17 cellular contexts compared by ENCODE assay signal in genomic region chr22:47297261-47298016, GRCh38.
A peak's percentile ranks its signal among the peaks of the same experiment; 100 is the strongest.
DNase-seq lines count a peak whose midpoint lies in the region; ATAC-seq, FAIRE-seq and TF ChIP-seq lines count a peak whose summit lies in the region.
"Had no signal": no experiment of that assay in that cellular context is flagged by ENCODE, and none has a peak within 500 bp of the region (broad histone marks: within the 10 kb centered on the region; RNA-seq: fewer than 3 reads in every experiment).

No MANE protein-coding gene starts in this region.

- no peaks in the 10 kb centered on the region for H4K20me1 ChIP-seq in HepG2 (ENCODE audit: insufficient read depth, low read length)
- H4K20me1 ChIP-seq in smooth muscle cell (ENCODE audit: low read depth) = no peaks in the 10 kb centered on the region

- in situ Hi-C loops in HepG2 (cut with HindIII; ENCODE audit: extremely low pct_ligation_motif_present, low pct_unique_long_range_greater_than_20kb) = no loop called here

- H3K27ac Mint-ChIP-seq in osteocyte (ENCODE audit: unreplicated experiment) = no peak overlapping the region
- H3K27ac Mint-ChIP-seq: CD14-positive monocyte had no signal

- H3K4me3 ChIP-seq in HepG2 (replicated peaks in 1 of 3; ENCODE audit: insufficient read depth in 1 of 3, low read depth in 2 of 3, low read length in 3 of 3) (no peak overlapping the region), right lobe of liver (no peak overlapping the region), WERI-Rb-1 (ENCODE audit: low read depth, low read length) (no peak overlapping the region), smooth muscle cell (no peak overlapping the region)
- H3K4me3 ChIP-seq: PC-9 had no signal

- TF ChIP-seq RAD21 in HepG2 (CRISPR knock-in tag; IDR thresholded peaks at IDR 0.05) = no peak

- H3K4me2 ChIP-seq in HepG2 (ENCODE audit: low read depth, low read length) = no peak overlapping the region
- H3K4me2 ChIP-seq in smooth muscle cell = no peak overlapping the region
- H3K4me2 ChIP-seq: PC-9 had no signal

- BruUV-seq in HepG2 (replicated peaks; lab: Mats Ljungman, UMichigan) = no TSS peak

- CTCF ChIA-PET in HepG2 (lab: Yijun Ruan, JAX; ENCODE audit: low intra/inter-chr PET ratio, low total read pairs) = no interaction called here

- H3K4me1 ChIP-seq in HepG2 (ENCODE audit: insufficient read depth, low read length) (no peaks in the 10 kb centered on the region), right lobe of liver (peaks cover 0 to 2% (median 0%) of the 10 kb centered on the region in 4 donors), smooth muscle cell (ENCODE audit: low read depth) (no peaks in the 10 kb centered on the region)

- TF ChIP-seq EP300 in HepG2 (IDR thresholded peaks at IDR 0.05; ENCODE audit: low read depth in 2 of 2, low read length in 2 of 2) (no peak), HepG2 (CRISPR knock-in tag; IDR thresholded peaks at IDR 0.05; ENCODE audit: borderline replicate concordance) (no peak)

- H3K36me3 Mint-ChIP-seq in osteocyte (ENCODE audit: unreplicated experiment) = no peaks in the 10 kb centered on the region
- H3K36me3 Mint-ChIP-seq: CD14-positive monocyte had no signal

- ATAC-seq in HepG2 = no peak
- ATAC-seq in right lobe of liver = no peak
- ATAC-seq in GM18909 (IDR thresholded peaks at IDR 0.05; ENCODE audit: poor library complexity, unreplicated experiment) = no peak

- no peaks in the 10 kb centered on the region for H3F3A ChIP-seq in smooth muscle cell (ENCODE audit: low read depth)

- intact Hi-C loops in HepG2 (cut with micrococcal nuclease; ENCODE audit: unreplicated experiment) = no loop called here
- intact Hi-C loops in right lobe of liver (cut with DNase I) = no loop called here

- H3K36me3 ChIP-seq in HepG2 (replicated peaks in 1 of 2; ENCODE audit: control insufficient read depth in 1 of 2, insufficient read depth in 2 of 2, low read length in 2 of 2) (no peaks in the 10 kb centered on the region), right lobe of liver (no peaks in the 10 kb centered on the region), WERI-Rb-1 (no peaks in the 10 kb centered on the region), smooth muscle cell (ENCODE audit: low read depth) (no peaks in the 10 kb centered on the region)

- H3K9me3 Mint-ChIP-seq in osteocyte (ENCODE audit: unreplicated experiment) = peaks cover 22% of the 10 kb centered on the region

- 38% methylated on average over 20 of the region's 20 CpGs for WGBS in HepG2 (ENCODE audit: low lambda C conversion rate)
- 62% methylated on average over 12 of the region's 20 CpGs for WGBS in right lobe of liver (ENCODE audit: insufficient coverage, low coverage, low lambda C conversion rate, missing lambda C conversion rate)
- WGBS in smooth muscle cell (ENCODE audit: low lambda C conversion rate) = 84% methylated on average over 20 of the region's 20 CpGs

- H3K9me3 ChIP-seq in HepG2 (ENCODE audit: low read length) = no peaks in the 10 kb centered on the region
- no peaks in the 10 kb centered on the region for H3K9me3 ChIP-seq in right lobe of liver
- H3K9me3 ChIP-seq in WERI-Rb-1 (ENCODE audit: severe bottlenecking) = no peaks in the 10 kb centered on the region
- H3K9me3 ChIP-seq in smooth muscle cell (replicated peaks; ENCODE audit: low read depth) = no peaks in the 10 kb centered on the region

- H3K9ac ChIP-seq in HepG2 (ENCODE audit: insufficient read depth, low read depth, low read length) (no peak overlapping the region), smooth muscle cell (ENCODE audit: low read depth) (no peak overlapping the region)

- H2AFZ ChIP-seq in HepG2 (ENCODE audit: low read length) = no peak overlapping the region
- H2AFZ ChIP-seq in smooth muscle cell (ENCODE audit: low read depth) = no peak overlapping the region
- H2AFZ ChIP-seq: PC-9 had no signal

- H3K4me3 Mint-ChIP-seq in osteocyte (ENCODE audit: unreplicated experiment) = no peak overlapping the region
- H3K4me3 Mint-ChIP-seq: CD14-positive monocyte had no signal

- H3K27me3 ChIP-seq in HepG2 (ENCODE audit: control insufficient read depth in 1 of 2, insufficient read depth in 2 of 2, low read length in 2 of 2) (peaks cover 15 to 79% of the 10 kb centered on the region in 2 experiments; a peak in 4 of 5 replicates), right lobe of liver (no peaks in the 10 kb centered on the region), WERI-Rb-1 (ENCODE audit: insufficient read depth, low read depth, severe bottlenecking) (no peaks in the 10 kb centered on the region), smooth muscle cell (ENCODE audit: low read depth) (no peaks in the 10 kb centered on the region)

- no peak for DNase-seq in HepG2 (ENCODE audit: low spot score)
- no peak for DNase-seq in right lobe of liver
- DNase-seq in WERI-Rb-1 = no peak
- DNase-seq in osteocyte (ENCODE audit: extremely low spot score, unreplicated experiment) = peak; percentile 82
- DNase-seq in dermis blood vessel endothelial cell = no peak
- no peak for DNase-seq in smooth muscle cell (lab: John Stamatoyannopoulos, UW; ENCODE audit: unreplicated experiment)
- DNase-seq: ACHN, AML-193, COR-L47, DMS153, NCI-H1930, NCI-H2171, NCI-H524, PC-9 had no signal

- no peaks in the 10 kb centered on the region for H3K27me3 Mint-ChIP-seq in osteocyte (ENCODE audit: unreplicated experiment)

- no peak for TF ChIP-seq CTCF in HepG2 (CRISPR knock-in tag; IDR thresholded peaks at IDR 0.05)
- no peak for TF ChIP-seq CTCF in right lobe of liver (IDR thresholded peaks at IDR 0.05)
- TF ChIP-seq CTCF in WERI-Rb-1 (IDR thresholded peaks at IDR 0.05; ENCODE audit: low read depth, low read length) = 0 out of 2 replicates have a peak, but pooled peaks have one; percentile 8
- no peak for TF ChIP-seq CTCF in osteocyte (IDR thresholded peaks at IDR 0.05)
- TF ChIP-seq CTCF in smooth muscle cell (IDR thresholded peaks at IDR 0.05; ENCODE audit: borderline replicate concordance, insufficient read depth, poor library complexity, severe bottlenecking) = no peak

- H3K4me1 Mint-ChIP-seq in osteocyte (ENCODE audit: unreplicated experiment) = no peaks in the 10 kb centered on the region
- H3K4me1 Mint-ChIP-seq: CD14-positive monocyte had no signal

- FAIRE-seq in HepG2 (lab: Jason Lieb, UNC) = no peak
- FAIRE-seq: H54 had no signal

- TF ChIP-seq POLR2A in HepG2 (IDR thresholded peaks at IDR 0.05; ENCODE audit: insufficient read depth in 1 of 2, low read depth in 2 of 2, low read length in 2 of 2) = no peak
- TF ChIP-seq POLR2A in right lobe of liver (IDR thresholded peaks at IDR 0.05) = no peak

- H3K79me2 ChIP-seq in HepG2 (ENCODE audit: insufficient read depth, low read length) = no peaks in the 10 kb centered on the region
- no peaks in the 10 kb centered on the region for H3K79me2 ChIP-seq in smooth muscle cell (ENCODE audit: low read depth)

- POLR2A ChIA-PET in HepG2 (lab: Yijun Ruan, JAX) = no interaction called here

- H3K27ac ChIP-seq in HepG2 (ENCODE audit: extremely low read length, insufficient read depth, low read length) (no peak overlapping the region), right lobe of liver (no peak overlapping the region), WERI-Rb-1 (no peak overlapping the region), smooth muscle cell (ENCODE audit: low read depth) (no peak overlapping the region)
- H3K27ac ChIP-seq: PC-9 had no signal

TF ChIP-seq in HepG2, 621 proteins besides CTCF, POLR2A, EP300 and RAD21:
- TF ChIP-seq ELK4 (CRISPR knock-in tag; IDR thresholded peaks at IDR 0.05; ENCODE audit: borderline replicate concordance) = no peak
- TF ChIP-seq CREB1 (IDR thresholded peaks at IDR 0.05) = 0 out of 2 replicates have a peak, but pooled peaks have one; percentile 4
- TF ChIP-seq CREB1 (CRISPR knock-in tag; IDR thresholded peaks at IDR 0.05) = no peak
